26 cellular contexts compared by ENCODE assay signal in the genomic region with DNA sequence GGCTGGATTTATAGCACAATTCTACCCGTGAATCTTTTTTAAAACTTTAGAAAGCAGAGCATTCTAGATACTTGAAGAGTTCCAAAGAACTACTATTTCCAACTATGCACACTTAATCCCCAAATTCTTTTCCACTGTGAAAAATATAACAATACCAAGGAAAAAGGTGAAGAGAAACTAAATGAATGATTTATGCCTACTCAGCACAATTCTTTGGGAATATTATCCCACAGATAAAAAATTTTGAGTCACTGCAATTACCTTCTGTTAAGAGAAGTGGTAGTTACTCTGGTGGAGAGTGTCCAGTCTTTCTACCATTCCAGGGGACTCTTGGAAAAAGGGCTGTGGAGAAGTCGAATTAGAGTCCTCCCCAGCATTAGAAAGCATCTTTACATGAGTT.
"Had no signal": no experiment of that assay in that cellular context is flagged by ENCODE, and none has a peak within 500 bp of the region (broad histone marks: within the 10 kb centered on the region; RNA-seq: fewer than 3 reads in every experiment).

No MANE protein-coding gene starts in this region.

- H3K27ac ChIP-seq: colonic mucosa, epithelial cell of prostate, esophagus squamous epithelium, gastrocnemius medialis, heart right ventricle, left lung, lower lobe of right lung had no signal

- H3K4me1 ChIP-seq: colonic mucosa, esophagus squamous epithelium, gastrocnemius medialis, heart right ventricle, left lung, lower lobe of right lung had no signal

- H3K27me3 ChIP-seq: colonic mucosa, esophagus squamous epithelium, gastrocnemius medialis, heart right ventricle, left lung had no signal

- H3K9me3 ChIP-seq: colonic mucosa, esophagus squamous epithelium, gastrocnemius medialis, heart right ventricle, left lung, lower lobe of right lung had no signal

- DNase-seq: colonic mucosa; cortex of kidney; effector CD8-positive, alpha-beta T cell; effector memory CD8-positive, alpha-beta T cell; endodermal cell; erythroblast; esophagus squamous epithelium; foreskin fibroblast; foreskin melanocyte; gastrocnemius medialis; glutamatergic neuron; head of caudate nucleus; heart right ventricle; hippocampal formation; left cardiac atrium; left lung; left ventricle myocardium superior; lower lobe of right lung; mesenchymal stem cell; midbrain; naive thymus-derived CD4-positive, alpha-beta T cell had no signal

- FAIRE-seq: endometrium, islet of Langerhans, keratinocyte had no signal

- H3K36me3 ChIP-seq: colonic mucosa had no signal

- ATAC-seq: effector memory CD8-positive, alpha-beta T cell; esophagus mucosa; gastrocnemius medialis; heart right ventricle; left cardiac atrium; left lung; left ventricle myocardium superior; lower lobe of right lung; naive thymus-derived CD4-positive, alpha-beta T cell had no signal

- H3K4me3 ChIP-seq: colonic mucosa, esophagus squamous epithelium, gastrocnemius medialis, heart right ventricle, left lung, lower lobe of right lung had no signal
